6 cellular contexts compared by ENCODE assay signal in the genomic region with DNA sequence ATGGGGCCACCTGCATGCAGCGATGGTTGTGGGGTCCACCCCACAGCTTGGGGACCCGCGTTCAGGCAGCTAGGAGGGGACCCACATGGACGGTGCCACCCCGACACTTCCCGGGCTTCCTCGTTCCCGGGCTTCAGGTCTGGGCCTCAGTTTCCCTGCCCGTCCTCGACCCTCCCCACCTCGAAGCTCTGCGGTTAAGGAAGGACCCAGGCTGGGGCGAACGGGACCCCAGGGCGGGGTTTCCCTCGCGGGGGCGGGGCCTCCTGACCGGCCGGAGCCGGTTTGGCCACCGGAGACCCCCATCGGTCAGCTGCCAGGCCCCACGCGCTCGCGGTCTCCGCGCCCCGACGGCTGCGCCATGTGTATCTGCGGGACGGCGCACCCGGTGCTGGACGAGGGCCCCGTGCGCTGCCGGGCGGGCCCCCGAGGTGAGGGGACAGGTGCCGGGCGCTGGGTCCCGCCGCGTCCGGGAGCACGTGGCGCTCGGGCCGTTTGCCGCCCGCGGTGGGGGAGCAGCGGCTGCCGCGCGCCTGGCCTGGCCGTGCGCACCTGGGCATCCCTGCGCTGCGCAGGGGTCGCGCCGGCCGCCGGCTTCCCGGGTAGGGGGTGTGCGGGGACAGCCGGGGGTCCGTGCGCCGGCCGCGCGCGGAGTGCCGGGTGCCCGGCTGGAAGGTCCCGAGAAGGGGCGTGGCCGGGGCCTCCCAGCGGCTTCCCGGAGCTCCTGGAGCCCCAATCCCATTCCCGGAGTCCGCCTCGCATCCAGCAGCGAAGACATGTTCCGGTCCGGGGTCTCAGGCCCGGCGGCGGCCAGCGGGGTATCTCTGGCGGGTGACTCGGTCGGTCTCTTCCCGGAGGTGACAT. TPM values are rescaled to one million over a fixed set of nuclear protein-coding genes. Genes with fewer than 3 reads are reported as not detected.
A peak's percentile ranks its signal among the peaks of the same experiment; 100 is the strongest.
DNase-seq lines count a peak whose midpoint lies in the region; ATAC-seq lines count a peak whose summit lies in the region.

No MANE protein-coding gene starts in this region.

- H2AFZ ChIP-seq in mesenchymal stem cell (ENCODE audit: low read depth, low read length): no peak overlapping the region

- no peaks in the 10 kb centered on the region for H3K36me3 ChIP-seq in mesenchymal stem cell (ENCODE audit: control insufficient read depth in 1 of 2, insufficient read depth in 2 of 2, low read depth in 1 of 2, low read length in 2 of 2)

- H3K4me3 Mint-ChIP-seq in activated T-cell treated with anti-CD3 and anti-CD28 coated beads, Interleukin-2, amount 50 U/mL, for 4 hours: peak overlapping the region; percentile 71

- peak overlapping the region; percentile 14 to 47 for H3K4me3 ChIP-seq in mesenchymal stem cell (ENCODE audit: insufficient read depth in 1 of 2, low read depth in 1 of 2, low read length in 2 of 2)

- no peak overlapping the region for H2AK5ac ChIP-seq in mesenchymal stem cell (ENCODE audit: low read length, severe bottlenecking)

- H3K36me3 Mint-ChIP-seq in activated T-cell treated with anti-CD3 and anti-CD28 coated beads, Interleukin-2, amount 50 U/mL, for 4 hours (ENCODE audit: insufficient read depth): peaks cover 29% of the 10 kb centered on the region

- no peak overlapping the region for H2BK5ac ChIP-seq in mesenchymal stem cell (ENCODE audit: low read depth, low read length, poor library complexity, severe bottlenecking)

- no peak overlapping the region for H4K8ac ChIP-seq in mesenchymal stem cell (ENCODE audit: low read length)

- H2BK120ac ChIP-seq in mesenchymal stem cell (ENCODE audit: low read depth, low read length): no peak overlapping the region

- H3K4ac ChIP-seq in mesenchymal stem cell (ENCODE audit: low read depth in 1 of 2, low read length in 2 of 2): no peak overlapping the region

- 3% methylated on average over 82 of the region's 99 CpGs for WGBS in mesenchymal stem cell

- no peak overlapping the region for H3K9ac ChIP-seq in mesenchymal stem cell (ENCODE audit: low read length)

- no peak overlapping the region for H2BK12ac ChIP-seq in mesenchymal stem cell (ENCODE audit: low read length in 2 of 2)

- peak overlapping the region in 1 of 2 experiments; percentile 2 for H3K18ac ChIP-seq in mesenchymal stem cell (ENCODE audit: low read depth in 1 of 2, low read length in 2 of 2)

- H3K9me3 Mint-ChIP-seq in activated T-cell treated with anti-CD3 and anti-CD28 coated beads, Interleukin-2, amount 50 U/mL, for 4 hours: no peaks in the 10 kb centered on the region

- H3K4me1 ChIP-seq in mesenchymal stem cell (ENCODE audit: control insufficient read depth, insufficient read depth, low read depth, low read length): peaks cover 25% of the 10 kb centered on the region

- H3K9me3 ChIP-seq in mesenchymal stem cell (ENCODE audit: control insufficient read depth, low read length): no peaks in the 10 kb centered on the region

- DNase-seq in GM03348 (ENCODE audit: low spot score): peak; percentile 54
- no peak for DNase-seq in activated T-cell treated with anti-CD3 and anti-CD28 coated beads, Interleukin-2, amount 50 U/mL, for 4 hours
- no peak for DNase-seq in mesenchymal stem cell
- no peak for DNase-seq in GM19240 (ENCODE audit: insufficient read length, low spot score)
- DNase-seq in DMS153 (lab: John Stamatoyannopoulos, UW): no peak

- H3K27me3 Mint-ChIP-seq in activated T-cell treated with anti-CD3 and anti-CD28 coated beads, Interleukin-2, amount 50 U/mL, for 4 hours (ENCODE audit: low read depth): no peaks in the 10 kb centered on the region

- H3K27me3 ChIP-seq in mesenchymal stem cell (ENCODE audit: control insufficient read depth in 1 of 2, insufficient read depth in 1 of 2, low read length in 2 of 2): peaks cover 49 to 63% of the 10 kb centered on the region in 2 experiments

- no peaks in the 10 kb centered on the region for H3K79me1 ChIP-seq in mesenchymal stem cell (replicated peaks; ENCODE audit: low read length, poor library complexity, severe bottlenecking)

- no peak for ATAC-seq in activated T-cell treated with anti-CD3 and anti-CD28 coated beads, Interleukin-2, amount 50 U/mL, for 4 hours
- no peak for ATAC-seq in HG02623 (IDR thresholded peaks at IDR 0.05; ENCODE audit: unreplicated experiment)

- H2BK15ac ChIP-seq in mesenchymal stem cell (ENCODE audit: low read depth, poor library complexity, severe bottlenecking): no peak overlapping the region

- peaks cover 54% of the 10 kb centered on the region for H3K4me1 Mint-ChIP-seq in activated T-cell treated with anti-CD3 and anti-CD28 coated beads, Interleukin-2, amount 50 U/mL, for 4 hours (ENCODE audit: low read depth)

- H4K91ac ChIP-seq in mesenchymal stem cell (ENCODE audit: low read length): no peak overlapping the region

- peak overlapping the region in 1 of 2 experiments; percentile 32 for H3K23ac ChIP-seq in mesenchymal stem cell (ENCODE audit: low read length in 2 of 2)

- no peak overlapping the region for H3K27ac ChIP-seq in mesenchymal stem cell (ENCODE audit: low read length, poor library complexity, severe bottlenecking)

- H3K14ac ChIP-seq in mesenchymal stem cell (ENCODE audit: low read length in 2 of 2): no peak overlapping the region

- peak overlapping the region; percentile 52 for H3K4me2 ChIP-seq in mesenchymal stem cell (ENCODE audit: low read length, poor library complexity, severe bottlenecking)

RNA-seq across cellular contexts. Expression of a gene that starts 4.2 kb away (rescaled TPM):
- 100 to 1,000 TPM; 128 to 133 (median 133) TPM for total RNA-seq in activated T-cell treated with anti-CD3 and anti-CD28 coated beads, Interleukin-2, amount 50 U/mL, for 4 hours
- polyA plus RNA-seq in mesenchymal stem cell (2013, experiment 1 of 2): 0.17 TPM
- 0.15 TPM for polyA plus RNA-seq in mesenchymal stem cell (2013, experiment 2 of 2)

RNA-seq across cellular contexts. Expression of a gene that starts 24.0 kb away (rescaled TPM):
- total RNA-seq in activated T-cell treated with anti-CD3 and anti-CD28 coated beads, Interleukin-2, amount 50 U/mL, for 4 hours: 100 to 1,000 TPM; 303 to 380 (median 323) TPM
- polyA plus RNA-seq in mesenchymal stem cell (2013, experiment 1 of 2): 152 TPM
- 153 TPM for polyA plus RNA-seq in mesenchymal stem cell (2013, experiment 2 of 2)

RNA-seq across cellular contexts. Expression of a gene that starts 31.3 kb away (rescaled TPM):
- 1 to 10 TPM; 7.1 to 8.7 (median 8.6) TPM for total RNA-seq in activated T-cell treated with anti-CD3 and anti-CD28 coated beads, Interleukin-2, amount 50 U/mL, for 4 hours
- 8.4 TPM for polyA plus RNA-seq in mesenchymal stem cell (2013, experiment 1 of 2)
- polyA plus RNA-seq in mesenchymal stem cell (2013, experiment 2 of 2): 8.4 TPM

RNA-seq across cellular contexts. Expression of a gene that starts 32.6 kb away (rescaled TPM):
- total RNA-seq in activated T-cell treated with anti-CD3 and anti-CD28 coated beads, Interleukin-2, amount 50 U/mL, for 4 hours: 100 to 1,000 TPM; 148 to 165 (median 162) TPM
- 676 TPM for polyA plus RNA-seq in mesenchymal stem cell (2013, experiment 1 of 2)
- polyA plus RNA-seq in mesenchymal stem cell (2013, experiment 2 of 2): 686 TPM

RNA-seq across cellular contexts. Expression of a gene that starts 44.8 kb away (rescaled TPM):
- 10 to 100 TPM; 52.3 to 69.3 (median 57.8) TPM for total RNA-seq in activated T-cell treated with anti-CD3 and anti-CD28 coated beads, Interleukin-2, amount 50 U/mL, for 4 hours
- 374 TPM for polyA plus RNA-seq in mesenchymal stem cell (2013, experiment 1 of 2)
- polyA plus RNA-seq in mesenchymal stem cell (2013, experiment 2 of 2): 362 TPM
